ENCODE assay signal across 8 cellular contexts in genomic region chr1:236064674-236065508, GRCh38. TPM values are rescaled to one million over a fixed set of nuclear protein-coding genes. Genes with fewer than 3 reads are reported as not detected.
DNase-seq lines count a peak whose midpoint lies in the region; ATAC-seq lines count a peak whose summit lies in the region.

TSS of gene NID1 (minus strand) at chr1:236065090. CDS start at chr1:236065079, 11 bp downstream.

- CTCF ChIA-PET in CD4-positive, alpha-beta memory T cell (lab: Charles Lee; ENCODE audit: partially characterized antibody), result interaction anchor here (1.0 to 1.1 kb wide), 2 partner anchors 59 to 93 kb away, joined by 5 read pairs; no protein-coding TSS in a partner anchor

- POLR2A ChIA-PET in CD4-positive, alpha-beta memory T cell (lab: Charles Lee; ENCODE audit: partially characterized antibody), result interaction anchor here (0.8 kb wide), 1 partner anchor 66 kb away, joined by 5 read pairs; no protein-coding TSS in a partner anchor

- H3K27me3 ChIP-seq in CD4-positive, alpha-beta memory T cell (ENCODE audit: insufficient read depth, low read length), result peaks cover 11% of the 10 kb centered on the region

- H3K27ac Mint-ChIP-seq in CD4-positive, alpha-beta memory T cell, result peak within 1 kb of the TSS in 2 of 7 donors; percentile 47 to 48

- ATAC-seq in GM21717 (IDR thresholded peaks at IDR 0.05; ENCODE audit: unreplicated experiment), result peak; percentile 31
- ATAC-seq in HG03565 (IDR thresholded peaks at IDR 0.05; ENCODE audit: unreplicated experiment), result no peak

- peaks cover 16 to 19% of the 10 kb centered on the region in 2 donors for H3K27me3 Mint-ChIP-seq in CD4-positive, alpha-beta memory T cell

- peaks cover 16 to 29% (median 23%) of the 10 kb centered on the region in 4 donors for H3K4me1 Mint-ChIP-seq in CD4-positive, alpha-beta memory T cell

- 1 to 2% (median 2%) methylated on average over 67 to 100 of the region's 100 CpGs for WGBS in adipose tissue, 3 donors

- no peak within 1 kb of the TSS for H3K27ac ChIP-seq in CD4-positive, alpha-beta memory T cell (ENCODE audit: low read depth, low read length)
- peak within 1 kb of the TSS; percentile 13 for H3K27ac ChIP-seq in adipose tissue (ENCODE audit: low read depth, low read length)

- peak in 4 of 5 donors; percentile 17 to 39 (median 23) for DNase-seq in CD4-positive, alpha-beta memory T cell
- DNase-seq in NCI-H82 (lab: John Stamatoyannopoulos, UW), result peak; percentile 73
- peak in 38 of 42 donors; percentile 6 to 75 (median 39) for DNase-seq in head of caudate nucleus
- peak in 39 of 56 donors; percentile 6 to 68 (median 35) for DNase-seq in nucleus accumbens (lab: John Stamatoyannopoulos, UW)
- no peak for DNase-seq in HT-29 (ENCODE audit: low spot score)

- H3K4me3 ChIP-seq in CD4-positive, alpha-beta memory T cell (ENCODE audit: low read length in 2 of 2), result peak within 1 kb of the TSS in 1 of 2 donors; percentile 44

- intact Hi-C loops in CD4-positive, alpha-beta memory T cell (cut with micrococcal nuclease), result loop anchor here (10.0 kb wide), 1 partner anchor 70 kb away; no protein-coding TSS in a partner anchor
- intact Hi-C loops in head of caudate nucleus (cut with DNase I), result no loop called here

- H3K4me3 Mint-ChIP-seq in CD4-positive, alpha-beta memory T cell, result peak within 1 kb of the TSS; percentile 65 to 76 (median 72)

- H3K4me1 ChIP-seq in CD4-positive, alpha-beta memory T cell (ENCODE audit: insufficient read depth, low read length), result peaks cover 30% of the 10 kb centered on the region

- H3K9me3 Mint-ChIP-seq in CD4-positive, alpha-beta memory T cell, result no peaks in the 10 kb centered on the region

- no peaks in the 10 kb centered on the region for H3K9me3 ChIP-seq in CD4-positive, alpha-beta memory T cell (ENCODE audit: control insufficient read depth in 1 of 2, low read length in 2 of 2)

- H3K36me3 ChIP-seq in CD4-positive, alpha-beta memory T cell (ENCODE audit: insufficient read depth, low read length), result no peaks in the 10 kb centered on the region

- no peaks in the 10 kb centered on the region for H3K36me3 Mint-ChIP-seq in CD4-positive, alpha-beta memory T cell

RNA-seq across cellular contexts. Expression of gene NID1, which starts in this region (rescaled TPM):
- total RNA-seq in CD4-positive, alpha-beta memory T cell, result under 1 TPM; 0.08 to 0.17 TPM
- polyA plus RNA-seq in CD4-positive, alpha-beta memory T cell, result not detected
- polyA plus RNA-seq in adipose tissue, result 100 to 1,000 TPM in 1 of 3 donors, 10 to 100 TPM in 2; 25.8 to 143 (median 66.6) TPM
- total RNA-seq in HT-29 (2014; rRNA removed; shearing (Covaris generic)), result not detected in 2 replicates

Comparison
In these comparisons a context has a peak if more than half of its experiments do, and no peak if none do; other contexts are left out.
1. RNA of gene NID1 (polyA plus RNA-seq): 25.8 to 143 TPM in adipose tissue; not detected in CD4-positive, alpha-beta memory T cell; every median in the first group is over 10 times any median in the second.
2. Peak in DNase-seq in CD4-positive, alpha-beta memory T cell; RNA of the gene not detected or under 1 TPM.